In genomic region chr1:26330276-26330675, GRCh38 we compare ENCODE assay signal across 20 cellular contexts.
"Had no signal": no experiment of that assay in that cellular context is flagged by ENCODE, and none has a peak within 500 bp of the region (broad histone marks: within the 10 kb centered on the region; RNA-seq: fewer than 3 reads in every experiment).

No MANE protein-coding gene starts in this region.

- H3K27me3 ChIP-seq: colonic mucosa, foreskin keratinocyte had no signal

- DNase-seq: colonic mucosa; cortex of kidney; effector CD8-positive, alpha-beta T cell; effector memory CD8-positive, alpha-beta T cell; endodermal cell; glutamatergic neuron; head of caudate nucleus; heart right ventricle; hippocampal formation; left cardiac atrium; left lung; left ventricle myocardium superior; lower lobe of right lung; mesenchymal stem cell; mucosa of descending colon; naive B cell; naive thymus-derived CD8-positive, alpha-beta T cell had no signal

- H3K4me3 ChIP-seq: colonic mucosa, esophagus muscularis mucosa, gastroesophageal sphincter, heart right ventricle, left lung, lower lobe of right lung, mucosa of descending colon had no signal

- H3K9me3 ChIP-seq: colonic mucosa, esophagus muscularis mucosa, gastroesophageal sphincter, heart right ventricle, left lung, lower lobe of right lung, mucosa of descending colon had no signal

- H3K27ac ChIP-seq: colonic mucosa, esophagus muscularis mucosa, foreskin keratinocyte, gastroesophageal sphincter, heart right ventricle, left lung, lower lobe of right lung had no signal

- H3K36me3 ChIP-seq: colonic mucosa, esophagus muscularis mucosa, gastroesophageal sphincter, heart right ventricle, left lung, lower lobe of right lung had no signal
